1 cellular context compared by ENCODE assay signal in the genomic region with DNA sequence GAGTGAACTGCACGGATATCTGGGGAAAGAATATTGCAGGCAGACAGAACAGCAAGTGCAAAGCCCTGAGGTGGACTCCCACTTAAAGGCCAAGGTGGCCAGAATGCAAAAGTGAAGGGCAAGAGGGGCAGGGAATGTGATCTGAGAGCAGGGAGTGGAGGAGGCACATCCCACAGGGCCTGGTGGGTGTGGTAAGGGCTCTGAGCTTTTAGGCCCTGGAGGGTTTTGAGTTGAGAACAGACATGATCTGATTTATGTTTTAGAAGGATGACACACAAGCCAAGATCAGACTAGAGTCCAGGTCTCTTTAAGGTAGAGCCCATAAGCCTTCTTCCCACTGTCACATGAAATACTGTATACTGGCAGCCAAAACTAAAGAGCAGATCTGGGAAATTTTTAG.
TF ChIP-seq lines count a peak whose summit lies in the region.

No MANE protein-coding gene starts in this region.

TF ChIP-seq in WTC11, 78 proteins besides CTCF, POLR2A, EP300 and RAD21:
- TF ChIP-seq, protein P1, sequence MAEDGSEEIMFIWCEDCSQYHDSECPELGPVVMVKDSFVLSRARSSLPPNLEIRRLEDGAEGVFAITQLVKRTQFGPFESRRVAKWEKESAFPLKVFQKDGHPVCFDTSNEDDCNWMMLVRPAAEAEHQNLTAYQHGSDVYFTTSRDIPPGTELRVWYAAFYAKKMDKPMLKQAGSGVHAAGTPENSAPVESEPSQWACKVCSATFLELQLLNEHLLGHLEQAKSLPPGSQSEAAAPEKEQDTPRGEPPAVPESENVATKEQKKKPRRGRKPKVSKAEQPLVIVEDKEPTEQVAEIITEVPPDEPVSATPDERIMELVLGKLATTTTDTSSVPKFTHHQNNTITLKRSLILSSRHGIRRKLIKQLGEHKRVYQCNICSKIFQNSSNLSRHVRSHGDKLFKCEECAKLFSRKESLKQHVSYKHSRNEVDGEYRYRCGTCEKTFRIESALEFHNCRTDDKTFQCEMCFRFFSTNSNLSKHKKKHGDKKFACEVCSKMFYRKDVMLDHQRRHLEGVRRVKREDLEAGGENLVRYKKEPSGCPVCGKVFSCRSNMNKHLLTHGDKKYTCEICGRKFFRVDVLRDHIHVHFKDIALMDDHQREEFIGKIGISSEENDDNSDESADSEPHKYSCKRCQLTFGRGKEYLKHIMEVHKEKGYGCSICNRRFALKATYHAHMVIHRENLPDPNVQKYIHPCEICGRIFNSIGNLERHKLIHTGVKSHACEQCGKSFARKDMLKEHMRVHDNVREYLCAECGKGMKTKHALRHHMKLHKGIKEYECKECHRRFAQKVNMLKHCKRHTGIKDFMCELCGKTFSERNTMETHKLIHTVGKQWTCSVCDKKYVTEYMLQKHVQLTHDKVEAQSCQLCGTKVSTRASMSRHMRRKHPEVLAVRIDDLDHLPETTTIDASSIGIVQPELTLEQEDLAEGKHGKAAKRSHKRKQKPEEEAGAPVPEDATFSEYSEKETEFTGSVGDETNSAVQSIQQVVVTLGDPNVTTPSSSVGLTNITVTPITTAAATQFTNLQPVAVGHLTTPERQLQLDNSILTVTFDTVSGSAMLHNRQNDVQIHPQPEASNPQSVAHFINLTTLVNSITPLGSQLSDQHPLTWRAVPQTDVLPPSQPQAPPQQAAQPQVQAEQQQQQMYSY (CRISPR knock-in tag; IDR thresholded peaks at IDR 0.05), result no peak
- TF ChIP-seq FOXK1 (CRISPR knock-in tag; IDR thresholded peaks at IDR 0.05), result no peak
- TF ChIP-seq IRF2 (CRISPR knock-in tag; IDR thresholded peaks at IDR 0.05; ENCODE audit: borderline replicate concordance, low read depth), result no peak
- TF ChIP-seq CREM (CRISPR knock-in tag; IDR thresholded peaks at IDR 0.05), result no peak
